ENCODE assay signal across 24 cellular contexts in the genomic region with DNA sequence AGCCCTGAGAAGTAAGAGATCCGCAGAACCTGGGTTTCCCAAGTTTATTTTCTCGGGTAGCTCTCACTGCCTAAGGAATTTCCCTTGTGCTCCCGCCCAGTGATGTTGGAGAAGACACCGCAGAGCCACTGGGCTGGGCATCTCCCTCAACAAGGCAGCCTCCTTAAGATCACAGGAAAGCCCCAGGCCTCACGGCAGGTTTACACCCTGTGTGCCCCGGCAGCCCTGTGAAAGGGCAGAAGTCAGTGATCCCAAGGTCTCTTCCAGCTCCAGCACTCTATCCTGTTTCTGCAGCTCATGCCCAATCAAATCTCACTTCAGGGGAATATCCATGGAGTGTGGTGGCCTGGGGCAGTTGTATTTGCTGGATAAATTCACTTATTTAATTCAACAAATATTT.
"Had no signal": no experiment of that assay in that cellular context is flagged by ENCODE, and none has a peak within 500 bp of the region (broad histone marks: within the 10 kb centered on the region; RNA-seq: fewer than 3 reads in every experiment).

No MANE protein-coding gene starts in this region.

- FAIRE-seq: endometrium, keratinocyte, urothelium cell line had no signal

- H3K4me1 ChIP-seq: parathyroid adenoma had no signal

- H2AFZ ChIP-seq: parathyroid adenoma had no signal

- H3K9me3 ChIP-seq: esophagus squamous epithelium, heart right ventricle, thoracic aorta, tibial nerve, upper lobe of left lung had no signal

- H3K79me2 ChIP-seq: parathyroid adenoma had no signal

- H3K9me3 Mint-ChIP-seq: naive thymus-derived CD8-positive, alpha-beta T cell; stimulated activated effector memory CD8-positive, alpha-beta T cell treated with anti-CD3 and anti-CD28 coated beads, Interleukin-12 subunit alpha, Interleukin-12 subunit beta, amount 100 ng/mL, for 72 hours had no signal

- H3K27me3 ChIP-seq: tibial nerve, upper lobe of left lung had no signal

- H3K36me3 ChIP-seq: esophagus squamous epithelium, heart right ventricle, thoracic aorta, tibial nerve, upper lobe of left lung had no signal

- H3K27ac Mint-ChIP-seq: progenitor cell of endocrine pancreas; stimulated activated effector memory CD8-positive, alpha-beta T cell treated with anti-CD3 and anti-CD28 coated beads, Interleukin-12 subunit alpha, Interleukin-12 subunit beta, amount 100 ng/mL, for 72 hours had no signal

- H3K27ac ChIP-seq: coronary artery, esophagus squamous epithelium, parathyroid adenoma, thoracic aorta, tibial nerve, upper lobe of left lung had no signal

- DNase-seq: dermis blood vessel endothelial cell; effector memory CD4-positive, alpha-beta T cell; esophagus squamous epithelium; foreskin melanocyte; glutamatergic neuron; heart right ventricle; hypothalamus; mammary epithelial cell; mesendoderm; naive thymus-derived CD8-positive, alpha-beta T cell; stimulated activated CD4-positive, alpha-beta T cell treated with anti-CD3 and anti-CD28 coated beads, Interleukin-2, amount 100 ng/mL, for 24 hours; stimulated activated CD4-positive, alpha-beta T cell treated with anti-CD3 and anti-CD28 coated beads, Interleukin-4, amount 100 ng/mL, for 24 hours; stimulated activated naive CD4-positive, alpha-beta T cell treated with Interleukin-2 at 50 U/mL for 16 hours; substantia nigra; upper lobe of left lung had no signal

- H3K9ac ChIP-seq: parathyroid adenoma had no signal

- ATAC-seq: naive thymus-derived CD8-positive, alpha-beta T cell; stimulated activated effector memory CD8-positive, alpha-beta T cell treated with anti-CD3 and anti-CD28 coated beads, Interleukin-12 subunit alpha, Interleukin-12 subunit beta, amount 100 ng/mL, for 72 hours had no signal

- H3K4me3 Mint-ChIP-seq: naive thymus-derived CD8-positive, alpha-beta T cell; stimulated activated effector memory CD8-positive, alpha-beta T cell treated with anti-CD3 and anti-CD28 coated beads, Interleukin-12 subunit alpha, Interleukin-12 subunit beta, amount 100 ng/mL, for 72 hours had no signal

- H3K4me3 ChIP-seq: coronary artery, esophagus squamous epithelium, heart right ventricle, thoracic aorta, tibial nerve, upper lobe of left lung had no signal
